ENCODE assay signal across 1 cellular context in genomic region chr11:57311109-57311936, GRCh38.
TF ChIP-seq lines count a peak whose summit lies in the region.

No MANE protein-coding gene starts in this region.

TF ChIP-seq in WTC11, 78 proteins besides CTCF, POLR2A, EP300 and RAD21 (continued from another document):
- TF ChIP-seq CDX4 (CRISPR knock-in tag; IDR thresholded peaks at IDR 0.05; ENCODE audit: borderline replicate concordance) (no peak), FOXP4 (CRISPR knock-in tag; IDR thresholded peaks at IDR 0.05) (no peak), RELA (CRISPR knock-in tag; IDR thresholded peaks at IDR 0.05; ENCODE audit: borderline replicate concordance) (no peak), ZNF423 (CRISPR knock-in tag; IDR thresholded peaks at IDR 0.05) (no peak), PRDM15 (CRISPR knock-in tag; IDR thresholded peaks at IDR 0.05) (no peak), NFYB (CRISPR knock-in tag; conservative IDR thresholded peaks at IDR 0.05; ENCODE audit: low read depth) (no peak), ESRRA (CRISPR knock-in tag; IDR thresholded peaks at IDR 0.05; ENCODE audit: borderline replicate concordance) (no peak), ZNF138 (CRISPR knock-in tag; conservative IDR thresholded peaks at IDR 0.05) (no peak), ZNF263 (CRISPR knock-in tag; IDR thresholded peaks at IDR 0.05; ENCODE audit: low read depth) (0 out of 2 replicates have a peak, but pooled peaks have one; percentile 36)
